ENCODE assay signal across 15 cellular contexts in genomic region chr13:34720618-34721017, GRCh38.
A peak's percentile ranks its signal among the peaks of the same experiment; 100 is the strongest.
DNase-seq lines count a peak whose midpoint lies in the region; ATAC-seq and TF ChIP-seq lines count a peak whose summit lies in the region.
"Had no signal": no experiment of that assay in that cellular context is flagged by ENCODE, and none has a peak within 500 bp of the region (broad histone marks: within the 10 kb centered on the region; RNA-seq: fewer than 3 reads in every experiment).

No MANE protein-coding gene starts in this region.

- no peak overlapping the region for H4K12ac ChIP-seq in trophoblast cell (ENCODE audit: low read depth, low read length)

- no peak for ATAC-seq in SK-N-SH treated with all-trans-retinoic acid at 6 μM for 48 hours
- ATAC-seq in GM19351 (IDR thresholded peaks at IDR 0.05; ENCODE audit: unreplicated experiment), result peak; percentile 69
- ATAC-seq in GM21367 (IDR thresholded peaks at IDR 0.05; ENCODE audit: unreplicated experiment), result no peak
- ATAC-seq: A549 had no signal

- no peak for TF ChIP-seq POLR2A in Peyer's patch (IDR thresholded peaks at IDR 0.05)

- H2AFZ ChIP-seq in SK-N-SH (ENCODE audit: low read depth), result no peak overlapping the region
- H2AFZ ChIP-seq in trophoblast cell (ENCODE audit: insufficient read depth, low read length, poor library complexity), result no peak overlapping the region

- no peak overlapping the region for H2BK12ac ChIP-seq in trophoblast cell (ENCODE audit: low read length)

- H3K79me2 ChIP-seq in SK-N-SH (ENCODE audit: insufficient read depth), result no peaks in the 10 kb centered on the region
- no peaks in the 10 kb centered on the region for H3K79me2 ChIP-seq in trophoblast cell (ENCODE audit: control insufficient read depth, insufficient read depth, low read length, poor library complexity)

- POLR2A ChIA-PET in SK-N-SH (lab: Yijun Ruan, JAX), result no interaction called here

- H4K20me1 ChIP-seq in SK-N-SH (ENCODE audit: insufficient read depth), result no peaks in the 10 kb centered on the region

- no peak overlapping the region for H2BK5ac ChIP-seq in trophoblast cell (ENCODE audit: low read depth, low read length, poor library complexity)

- H3K4me1 ChIP-seq in SK-N-SH (ENCODE audit: control insufficient read depth in 1 of 2, insufficient read depth in 2 of 2, low read depth in 1 of 2, low read length in 1 of 2) (no peaks in the 10 kb centered on the region; a peak in 1 of 4 replicates), trophoblast cell (ENCODE audit: control insufficient read depth in 1 of 2, insufficient read depth in 2 of 2, low read length in 2 of 2) (no peaks in the 10 kb centered on the region), Peyer's patch (no peaks in the 10 kb centered on the region)
- H3K4me1 ChIP-seq: A549, Caco-2 had no signal

- H3K27me3 ChIP-seq in SK-N-SH (ENCODE audit: insufficient read depth) (no peaks in the 10 kb centered on the region), trophoblast cell (ENCODE audit: insufficient read depth, low read length) (no peaks in the 10 kb centered on the region), Peyer's patch (no peaks in the 10 kb centered on the region)

- no peaks in the 10 kb centered on the region for H3K9me2 ChIP-seq in SK-N-SH

- no peak overlapping the region for H4K8ac ChIP-seq in trophoblast cell (ENCODE audit: low read depth, low read length)

- H3K14ac ChIP-seq in trophoblast cell (ENCODE audit: low read length), result no peak overlapping the region

- DNase-seq in SK-N-SH (no peak), RPMI7951 (ENCODE audit: low read depth) (peak; percentile 9), kidney tubule cell (ENCODE audit: low spot score) (peak; percentile 8), trophoblast cell (no peak), Peyer's patch (no peak)
- DNase-seq: AML-193; Caco-2; CD4-positive, alpha-beta T cell had no signal

- no peak overlapping the region for H2BK120ac ChIP-seq in trophoblast cell (ENCODE audit: insufficient read depth, low read length, poor library complexity)

- no peak overlapping the region for H4K91ac ChIP-seq in trophoblast cell (ENCODE audit: low read depth, low read length)

- H3K79me1 ChIP-seq in trophoblast cell (ENCODE audit: low read length), result no peaks in the 10 kb centered on the region

- H3K4me3 ChIP-seq in SK-N-SH (ENCODE audit: low read depth in 2 of 2, low read length in 1 of 2), result no peak overlapping the region
- H3K4me3 ChIP-seq in trophoblast cell (ENCODE audit: low read depth, low read length), result no peak overlapping the region
- no peak overlapping the region for H3K4me3 ChIP-seq in Peyer's patch
- H3K4me3 ChIP-seq: A549, HAP-1 had no signal

- H3K4ac ChIP-seq in trophoblast cell (ENCODE audit: low read depth, low read length), result no peak overlapping the region

- H3K27ac ChIP-seq in SK-N-SH (ENCODE audit: low read depth in 2 of 2, low read length in 1 of 2) (no peak overlapping the region), trophoblast cell (ENCODE audit: low read depth, low read length) (no peak overlapping the region), Peyer's patch (no peak overlapping the region)
- H3K27ac ChIP-seq: 22Rv1, A549, C4-2B had no signal

- H3K18ac ChIP-seq in trophoblast cell (ENCODE audit: low read length), result no peak overlapping the region

- H3K23ac ChIP-seq in trophoblast cell (ENCODE audit: low read length), result no peak overlapping the region

- H3K4me2 ChIP-seq in SK-N-SH (no peak overlapping the region), trophoblast cell (ENCODE audit: low read length) (no peak overlapping the region)
- H3K4me2 ChIP-seq: A549 had no signal

- H2AK5ac ChIP-seq in trophoblast cell (ENCODE audit: low read length), result no peak overlapping the region

- TF ChIP-seq CTCF in SK-N-SH (IDR thresholded peaks at IDR 0.05), result no peak
- no peak for TF ChIP-seq CTCF in Peyer's patch (IDR thresholded peaks at IDR 0.05)

- TF ChIP-seq RAD21 in SK-N-SH (IDR thresholded peaks at IDR 0.05; ENCODE audit: low read length), result no peak

- CTCF ChIA-PET in SK-N-SH (lab: Yijun Ruan, JAX), result interaction anchor here (0.6 to 0.7 kb wide), 2 partner anchors 378 to 437 kb away, joined by 3 read pairs; no protein-coding TSS in a partner anchor

- 2% methylated on average over 2 of the region's 2 CpGs for WGBS in SK-N-SH (ENCODE audit: low lambda C conversion rate)
- WGBS in trophoblast cell (ENCODE audit: extremely low coverage, insufficient coverage, insufficient read length), result no CpG with 5 or more reads among the region's 2 CpGs

- H3K36me3 ChIP-seq in SK-N-SH (replicated peaks in 1 of 2; ENCODE audit: control insufficient read depth in 1 of 2, insufficient read depth in 2 of 2, low read length in 1 of 2) (no peaks in the 10 kb centered on the region), trophoblast cell (ENCODE audit: control insufficient read depth in 1 of 2, insufficient read depth in 2 of 2, low read length in 2 of 2) (no peaks in the 10 kb centered on the region), Peyer's patch (no peaks in the 10 kb centered on the region)
- H3K36me3 ChIP-seq: HAP-1 had no signal

- peaks cover 5% of the 10 kb centered on the region for H3F3A ChIP-seq in SK-N-SH (replicated peaks; ENCODE audit: insufficient read depth)

- H3K9ac ChIP-seq in SK-N-SH (no peak overlapping the region), trophoblast cell (ENCODE audit: low read length) (no peak overlapping the region)

- no peaks in the 10 kb centered on the region for H3K9me3 ChIP-seq in SK-N-SH
- no peaks in the 10 kb centered on the region for H3K9me3 ChIP-seq in trophoblast cell (ENCODE audit: insufficient read depth, low read depth, low read length)
- no peaks in the 10 kb centered on the region for H3K9me3 ChIP-seq in Peyer's patch
- H3K9me3 ChIP-seq: Caco-2, HAP-1 had no signal

- no peak for TF ChIP-seq EP300 in SK-N-SH (IDR thresholded peaks at IDR 0.05; ENCODE audit: borderline replicate concordance in 1 of 2, low read depth in 1 of 2, low read length in 1 of 2)

TF ChIP-seq in SK-N-SH, 30 proteins besides CTCF, POLR2A, EP300 and RAD21 (continues in another document):
- TF ChIP-seq YY1 (IDR thresholded peaks at IDR 0.05; ENCODE audit: low read depth) (no peak), ELF1 (IDR thresholded peaks at IDR 0.05) (no peak), POLR2AphosphoS5 (IDR thresholded peaks at IDR 0.05; ENCODE audit: low read depth, low read length) (no peak), JUND (IDR thresholded peaks at IDR 0.05) (0 out of 2 replicates have a peak, but pooled peaks have one; percentile 10)
- TF ChIP-seq, protein P1, sequence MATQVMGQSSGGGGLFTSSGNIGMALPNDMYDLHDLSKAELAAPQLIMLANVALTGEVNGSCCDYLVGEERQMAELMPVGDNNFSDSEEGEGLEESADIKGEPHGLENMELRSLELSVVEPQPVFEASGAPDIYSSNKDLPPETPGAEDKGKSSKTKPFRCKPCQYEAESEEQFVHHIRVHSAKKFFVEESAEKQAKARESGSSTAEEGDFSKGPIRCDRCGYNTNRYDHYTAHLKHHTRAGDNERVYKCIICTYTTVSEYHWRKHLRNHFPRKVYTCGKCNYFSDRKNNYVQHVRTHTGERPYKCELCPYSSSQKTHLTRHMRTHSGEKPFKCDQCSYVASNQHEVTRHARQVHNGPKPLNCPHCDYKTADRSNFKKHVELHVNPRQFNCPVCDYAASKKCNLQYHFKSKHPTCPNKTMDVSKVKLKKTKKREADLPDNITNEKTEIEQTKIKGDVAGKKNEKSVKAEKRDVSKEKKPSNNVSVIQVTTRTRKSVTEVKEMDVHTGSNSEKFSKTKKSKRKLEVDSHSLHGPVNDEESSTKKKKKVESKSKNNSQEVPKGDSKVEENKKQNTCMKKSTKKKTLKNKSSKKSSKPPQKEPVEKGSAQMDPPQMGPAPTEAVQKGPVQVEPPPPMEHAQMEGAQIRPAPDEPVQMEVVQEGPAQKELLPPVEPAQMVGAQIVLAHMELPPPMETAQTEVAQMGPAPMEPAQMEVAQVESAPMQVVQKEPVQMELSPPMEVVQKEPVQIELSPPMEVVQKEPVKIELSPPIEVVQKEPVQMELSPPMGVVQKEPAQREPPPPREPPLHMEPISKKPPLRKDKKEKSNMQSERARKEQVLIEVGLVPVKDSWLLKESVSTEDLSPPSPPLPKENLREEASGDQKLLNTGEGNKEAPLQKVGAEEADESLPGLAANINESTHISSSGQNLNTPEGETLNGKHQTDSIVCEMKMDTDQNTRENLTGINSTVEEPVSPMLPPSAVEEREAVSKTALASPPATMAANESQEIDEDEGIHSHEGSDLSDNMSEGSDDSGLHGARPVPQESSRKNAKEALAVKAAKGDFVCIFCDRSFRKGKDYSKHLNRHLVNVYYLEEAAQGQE (IDR thresholded peaks at IDR 0.05; ENCODE audit: low read depth, low read length), result no peak

TF ChIP-seq in SK-N-SH treated with all-trans-retinoic acid at 6 μM for 48 hours, 23 proteins besides CTCF, POLR2A, EP300 and RAD21:
- TF ChIP-seq ZFP30 (CRISPR knock-in tag; IDR thresholded peaks at IDR 0.05) (no peak), RARB (CRISPR knock-in tag; IDR thresholded peaks at IDR 0.05) (no peak), CSRNP3 (CRISPR knock-in tag; IDR thresholded peaks at IDR 0.05) (no peak)

Comparison
In these comparisons a context has a peak if more than half of its experiments do, and no peak if none do; other contexts are left out.
1. DNase-seq: peak in RPMI7951 (single experiment) and kidney tubule cell (single experiment); none in SK-N-SH (single experiment), trophoblast cell (0 of 2) and Peyer's patch (0 of 3).